Comparison of ENCODE assay signal across 14 cellular contexts in the genomic region with DNA sequence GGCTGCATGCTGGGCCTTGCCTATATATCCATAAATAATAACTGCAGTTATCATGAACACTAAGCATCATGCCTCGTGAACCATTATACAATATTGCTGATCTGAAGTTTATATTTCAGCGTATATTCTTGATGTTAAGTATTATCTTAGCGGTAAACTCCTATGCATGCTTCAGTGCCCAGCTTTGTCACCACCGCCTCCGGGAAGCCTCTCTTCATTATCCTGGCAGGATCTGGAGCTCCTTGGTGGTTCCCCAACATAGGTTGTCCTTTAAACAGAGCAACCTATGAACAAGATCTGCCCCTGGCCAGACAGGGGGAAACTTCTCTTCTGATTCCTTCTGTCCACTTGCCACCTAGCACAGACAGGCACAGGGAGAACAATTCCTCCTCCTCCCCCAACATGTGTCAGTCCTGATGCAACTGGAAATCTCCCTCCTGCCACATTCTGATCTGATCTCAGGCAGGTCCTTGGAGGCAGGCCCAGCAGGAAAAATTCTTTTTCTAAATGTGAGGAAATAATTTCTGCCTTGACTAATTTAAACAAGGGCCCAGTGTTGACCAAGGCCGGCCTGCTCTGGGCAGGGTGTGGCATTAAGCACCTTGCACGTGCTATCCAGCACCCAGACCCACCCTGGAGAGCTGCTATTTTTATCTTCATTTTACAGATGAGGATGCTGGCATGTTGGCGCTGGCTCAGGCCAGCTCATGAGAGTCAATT. TPM values are rescaled to one million over a fixed set of nuclear protein-coding genes. Genes with fewer than 3 reads are reported as not detected.
A peak's percentile ranks its signal among the peaks of the same experiment; 100 is the strongest.
DNase-seq lines count a peak whose midpoint lies in the region; ATAC-seq and TF ChIP-seq lines count a peak whose summit lies in the region.
"Had no signal": no experiment of that assay in that cellular context is flagged by ENCODE, and none has a peak within 500 bp of the region (broad histone marks: within the 10 kb centered on the region; RNA-seq: fewer than 3 reads in every experiment).

No MANE protein-coding gene starts in this region.

- WGBS in heart left ventricle, 4 donors, result 75 to 78% (median 75%) methylated on average over 8 of the region's 8 CpGs
- 74% methylated on average over 8 of the region's 8 CpGs for WGBS in esophagus muscularis mucosa

- no peaks in the 10 kb centered on the region for H3K27me3 ChIP-seq in heart left ventricle
- no peaks in the 10 kb centered on the region for H3K27me3 ChIP-seq in esophagus muscularis mucosa
- H3K27me3 ChIP-seq in mucosa of rectum (ENCODE audit: control insufficient read depth in 2 of 2, insufficient read depth in 2 of 2, low read length in 2 of 2), result no peaks in the 10 kb centered on the region
- H3K27me3 ChIP-seq: tibial artery had no signal

- H3K27ac ChIP-seq in heart left ventricle (peak overlapping the region; percentile 31 to 92 (median 86)), esophagus muscularis mucosa (replicated peaks in 1 of 4) (peak overlapping the region; percentile 26 to 80 (median 68)), mucosa of rectum (ENCODE audit: low read depth in 2 of 2, low read length in 2 of 2) (peak overlapping the region; percentile 48 to 68)
- H3K27ac ChIP-seq: tibial artery had no signal

- ATAC-seq in heart left ventricle, result peak in 3 of 4 donors; percentile 27 to 54 (median 46)
- ATAC-seq: WTC11 had no signal

- no peak for TF ChIP-seq EP300 in esophagus muscularis mucosa (IDR thresholded peaks at IDR 0.05)

- intact Hi-C loops in heart left ventricle (cut with DNase I) (no loop called here), cardiac septum (cut with DNase I) (no loop called here), esophagus muscularis mucosa (cut with DNase I) (no loop called here)

- no peak for TF ChIP-seq CTCF in heart left ventricle (IDR thresholded peaks at IDR 0.05)
- no peak for TF ChIP-seq CTCF in esophagus muscularis mucosa (IDR thresholded peaks at IDR 0.05)

- H3K36me3 ChIP-seq in heart left ventricle (peaks cover 0 to 11% (median 0%) of the 10 kb centered on the region in 9 donors), esophagus muscularis mucosa (peaks cover 0 to 15% (median 0%) of the 10 kb centered on the region in 4 donors), mucosa of rectum (ENCODE audit: control insufficient read depth in 2 of 2, insufficient read depth in 2 of 2, low read length in 2 of 2) (no peaks in the 10 kb centered on the region)
- H3K36me3 ChIP-seq: tibial artery had no signal

- TF ChIP-seq POLR2A in heart left ventricle (IDR thresholded peaks at IDR 0.05) (no peak), esophagus muscularis mucosa (IDR thresholded peaks at IDR 0.05; ENCODE audit: low read depth) (no peak)

- peak in 1 of 5 donors; percentile 68 for DNase-seq in heart left ventricle
- DNase-seq in cardiac septum (ENCODE audit: low spot score), result no peak
- no peak for DNase-seq in esophagus muscularis mucosa (ENCODE audit: extremely low spot score)
- DNase-seq in NCI-H524 (lab: John Stamatoyannopoulos, UW), result no peak
- no peak for DNase-seq in NK-92 treated with Interleukin-12 subunit alpha and Interleukin-12 subunit beta, amount 100 ng/mL, for 24 hours (lab: John Stamatoyannopoulos, UW)
- no peak for DNase-seq in OCI-M1 (lab: John Stamatoyannopoulos, UW)
- DNase-seq in GOT3 (lab: John Stamatoyannopoulos, UW), result no peak
- DNase-seq: SHP77, tibial artery had no signal

- H3K9ac ChIP-seq in mucosa of rectum (ENCODE audit: low read depth in 1 of 2, low read length in 2 of 2), result no peak overlapping the region

- H3K4me3 ChIP-seq in heart left ventricle (no peak overlapping the region), esophagus muscularis mucosa (no peak overlapping the region), mucosa of rectum (ENCODE audit: low read length in 2 of 2) (no peak overlapping the region)
- H3K4me3 ChIP-seq: tibial artery had no signal

- H3K4me1 ChIP-seq in heart left ventricle (peaks cover 10 to 53% (median 41%) of the 10 kb centered on the region in 12 donors), esophagus muscularis mucosa (peaks cover 37 to 43% (median 39%) of the 10 kb centered on the region in 4 donors), mucosa of rectum (ENCODE audit: control insufficient read depth in 2 of 2, insufficient read depth in 2 of 2, low read length in 2 of 2) (peaks cover 4 to 14% of the 10 kb centered on the region in 2 donors)

- H3K9me3 ChIP-seq in heart left ventricle (no peaks in the 10 kb centered on the region), esophagus muscularis mucosa (no peaks in the 10 kb centered on the region), mucosa of rectum (ENCODE audit: control insufficient read depth in 2 of 2, low read length in 2 of 2) (no peaks in the 10 kb centered on the region)
- H3K9me3 ChIP-seq: tibial artery had no signal

RNA-seq across cellular contexts. Expression of gene SPNS2, which starts 22.4 kb away (rescaled TPM):
- total RNA-seq in heart left ventricle (10 to 100 TPM in 7 of 9 donors, 1 to 10 TPM in 2; 6.4 to 20.4 (median 11.4) TPM), cardiac septum (10.3 TPM), esophagus muscularis mucosa (10 to 100 TPM in 3 of 4 donors, 1 to 10 TPM in 1; 10.0 to 19.9 (median 18.8) TPM)
- 10 to 100 TPM; 13.7 to 22.0 TPM for polyA plus RNA-seq in heart left ventricle
- total RNA-seq: Daoy, osteocyte had no signal

RNA-seq across cellular contexts. Expression of gene MYBBP1A, which starts 34.1 kb away (rescaled TPM):
- total RNA-seq in heart left ventricle, result 10 to 100 TPM; 17.4 to 34.8 (median 24.4) TPM
- polyA plus RNA-seq in heart left ventricle, result 10 to 100 TPM; 15.5 to 27.8 TPM
- total RNA-seq in cardiac septum, result 26.1 TPM
- 10 to 100 TPM; 31.6 to 45.4 (median 36.1) TPM for total RNA-seq in esophagus muscularis mucosa

RNA-seq across cellular contexts. Expression of gene GGT6, which starts 39.3 kb away (rescaled TPM):
- not detected for total RNA-seq in heart left ventricle
- not detected for polyA plus RNA-seq in heart left ventricle
- not detected for total RNA-seq in cardiac septum
- total RNA-seq in esophagus muscularis mucosa, result not detected
- total RNA-seq: Daoy, dermis microvascular lymphatic vessel endothelial cell, osteocyte had no signal
